In genomic region chr10:23525406-23525805, GRCh38 we compare ENCODE assay signal across 8 cellular contexts.
DNase-seq lines count a peak whose midpoint lies in the region; ATAC-seq and TF ChIP-seq lines count a peak whose summit lies in the region.

No MANE protein-coding gene starts in this region.

- H3K27ac Mint-ChIP-seq in activated T-cell treated with anti-CD3 and anti-CD28 coated beads, Interleukin-2, amount 50 U/mL, for 24 hours, result no peak overlapping the region

- peaks cover 6% of the 10 kb centered on the region for H3K27me3 Mint-ChIP-seq in activated T-cell treated with anti-CD3 and anti-CD28 coated beads, Interleukin-2, amount 50 U/mL, for 24 hours

- TF ChIP-seq CTCF in PC-9 (conservative IDR thresholded peaks at IDR 0.05) (peak; percentile 60), foreskin fibroblast (IDR thresholded peaks at IDR 0.05; ENCODE audit: low read depth, low read length) (peak; percentile 23), gastrocnemius medialis (IDR thresholded peaks at IDR 0.05 in 4 of 5, conservative IDR thresholded peaks at IDR 0.05 in 1 of 5) (peak; percentile 41 to 68 (median 61))

- intact Hi-C loops in PC-9 (cut with micrococcal nuclease; ENCODE audit: unreplicated experiment) (loop anchor here (1.0 to 2.0 kb wide), 2 partner anchors 210 to 231 kb away; no protein-coding TSS in a partner anchor), gastrocnemius medialis (cut with DNase I; ENCODE audit: low total_unique reads) (loop anchor here (1.0 kb wide), 1 partner anchor 211 kb away; no protein-coding TSS in a partner anchor)

- H3K36me3 ChIP-seq in PC-9 (ENCODE audit: low read depth), result no peaks in the 10 kb centered on the region
- no peaks in the 10 kb centered on the region for H3K36me3 ChIP-seq in gastrocnemius medialis

- H3K9me3 Mint-ChIP-seq in activated T-cell treated with anti-CD3 and anti-CD28 coated beads, Interleukin-2, amount 50 U/mL, for 24 hours, result no peaks in the 10 kb centered on the region

- no peaks in the 10 kb centered on the region for H4K20me1 ChIP-seq in PC-9 (ENCODE audit: insufficient read depth)

- TF ChIP-seq POLR2A in gastrocnemius medialis (IDR thresholded peaks at IDR 0.05), result no peak

- no peak overlapping the region for H3K4me2 ChIP-seq in PC-9

- peaks cover 10% of the 10 kb centered on the region for H3K4me1 Mint-ChIP-seq in activated T-cell treated with anti-CD3 and anti-CD28 coated beads, Interleukin-2, amount 50 U/mL, for 24 hours (ENCODE audit: low read depth)

- H3K9me3 ChIP-seq in PC-9 (ENCODE audit: insufficient read depth, low read depth), result no peaks in the 10 kb centered on the region; the same call in 1 of the 2 replicates
- H3K9me3 ChIP-seq in gastrocnemius medialis, result no peaks in the 10 kb centered on the region

- no peak overlapping the region for H3K4me3 ChIP-seq in PC-9
- H3K4me3 ChIP-seq in foreskin fibroblast (ENCODE audit: low read depth in 1 of 2, low read length in 2 of 2), result no peak overlapping the region
- no peak overlapping the region for H3K4me3 ChIP-seq in gastrocnemius medialis

- CTCF ChIA-PET in PC-9 (lab: Charles Lee), result no interaction called here

- ATAC-seq in GM21390 (IDR thresholded peaks at IDR 0.05; ENCODE audit: unreplicated experiment) (peak; percentile 65), gastrocnemius medialis (peak; percentile 93 to 97), GM21360 (IDR thresholded peaks at IDR 0.05; ENCODE audit: unreplicated experiment) (no peak)
- ATAC-seq in activated CD4-positive, CD25-positive, alpha-beta regulatory T cell treated with anti-CD3 and anti-CD28 coated beads, Interleukin-2, amount 50 U/mL, for 24 hours, result no peak

- no TSS peak for BruUV-seq in PC-9 (replicated peaks; lab: Mats Ljungman, UMichigan)

- no peak overlapping the region for H2AFZ ChIP-seq in PC-9

- H3K27ac ChIP-seq in PC-9 (no peak overlapping the region), gastrocnemius medialis (no peak overlapping the region)

- in situ Hi-C loops in gastrocnemius medialis (cut with MboI; ENCODE audit: low sequenced_read_pairs in 4 of 4), result loop anchor here in 3 of 4 donors (5.0 to 25.0 kb wide), 2 partner anchors 208 to 1037 kb away; no protein-coding TSS in a partner anchor

- DNase-seq in DMS53 treated with DMSO at 0.1 percent for 48 hours (lab: John Stamatoyannopoulos, UW; ENCODE audit: unreplicated experiment) (peak; percentile 55), PC-9 (peak in 1 of 2 experiments; percentile 19), foreskin fibroblast (peak in 1 of 2 donors; percentile 1), gastrocnemius medialis (peak in 1 of 2 donors; percentile 19)
- DNase-seq in activated T-cell treated with anti-CD3 and anti-CD28 coated beads, Interleukin-2, amount 50 U/mL, for 24 hours, result no peak

- no peaks in the 10 kb centered on the region for H3K9me2 ChIP-seq in PC-9 (ENCODE audit: insufficient read depth)

- peaks cover 4% of the 10 kb centered on the region; the same call in 1 of the 2 replicates for H3F3A ChIP-seq in PC-9 (ENCODE audit: insufficient read depth, low read depth)

- no peaks in the 10 kb centered on the region for H3K27me3 ChIP-seq in PC-9 (ENCODE audit: insufficient read depth, low read depth)
- H3K27me3 ChIP-seq in gastrocnemius medialis, result no peaks in the 10 kb centered on the region

- H3K4me3 Mint-ChIP-seq in activated T-cell treated with anti-CD3 and anti-CD28 coated beads, Interleukin-2, amount 50 U/mL, for 24 hours, result no peak overlapping the region

- no peaks in the 10 kb centered on the region for H3K36me3 Mint-ChIP-seq in activated T-cell treated with anti-CD3 and anti-CD28 coated beads, Interleukin-2, amount 50 U/mL, for 24 hours (ENCODE audit: low read depth)

- H3K4me1 ChIP-seq in PC-9 (replicated peaks; ENCODE audit: insufficient read depth) (peaks cover 10% of the 10 kb centered on the region; the same call in 1 of the 2 replicates), gastrocnemius medialis (no peaks in the 10 kb centered on the region)

- POLR2A ChIA-PET in PC-9 (lab: Charles Lee; ENCODE audit: unreplicated experiment), result no interaction called here

- H3K79me2 ChIP-seq in PC-9 (ENCODE audit: low read depth), result no peaks in the 10 kb centered on the region

Comparison
In these comparisons a context has a peak if more than half of its experiments do, and no peak if none do; other contexts are left out.
1. ATAC-seq: peak in GM21390 (single experiment) and gastrocnemius medialis (2 of 2); none in GM21360 (single experiment) and activated CD4-positive, CD25-positive, alpha-beta regulatory T cell treated with anti-CD3 and anti-CD28 coated beads, Interleukin-2, amount 50 U/mL, for 24 hours (0 of 2).
2. Peak in every context shown above with its lines, with median percentiles within 50 percentile points of each other: CTCF ChIP-seq.